17 cellular contexts compared by ENCODE assay signal in genomic region chr15:38758001-38758400, GRCh38.
A peak's percentile ranks its signal among the peaks of the same experiment; 100 is the strongest.
DNase-seq lines count a peak whose midpoint lies in the region; ATAC-seq, FAIRE-seq and TF ChIP-seq lines count a peak whose summit lies in the region.
"Had no signal": no experiment of that assay in that cellular context is flagged by ENCODE, and none has a peak within 500 bp of the region (broad histone marks: within the 10 kb centered on the region; RNA-seq: fewer than 3 reads in every experiment).

No MANE protein-coding gene starts in this region.

- peaks cover 41% of the 10 kb centered on the region for H3K27me3 ChIP-seq in A673 (replicated peaks; ENCODE audit: insufficient read depth, low read depth, low read length, poor library complexity)
- H3K27me3 ChIP-seq: gastroesophageal sphincter, testis had no signal

- no peaks in the 10 kb centered on the region for H3K9me3 Mint-ChIP-seq in activated CD8-positive, alpha-beta T cell treated with anti-CD3 and anti-CD28 coated beads for 36 hours
- H3K9me3 Mint-ChIP-seq: activated T-helper 1 cell treated with anti-CD3 and anti-CD28 coated beads, Interleukin-12 subunit alpha, Interleukin-12 subunit beta, Interleukin-2, Interleukin-4 antibody, amounts not matched to agents 30 ng/mL and 10 ng/mL and 1 ng/mL, durations not matched to agents 14 hours and 24 hours and 36 hours had no signal

- no TSS peak for BruUV-seq in A673 (replicated peaks; lab: Mats Ljungman, UMichigan)

- H3K4me3 Mint-ChIP-seq in activated CD8-positive, alpha-beta T cell treated with anti-CD3 and anti-CD28 coated beads for 36 hours, result no peak overlapping the region
- H3K4me3 Mint-ChIP-seq: activated T-helper 1 cell treated with anti-CD3 and anti-CD28 coated beads, Interleukin-12 subunit alpha, Interleukin-12 subunit beta, Interleukin-2, Interleukin-4 antibody, amounts not matched to agents 30 ng/mL and 10 ng/mL and 1 ng/mL, durations not matched to agents 14 hours and 24 hours and 36 hours; CD14-positive monocyte had no signal

- no peak overlapping the region for H3K27ac Mint-ChIP-seq in activated CD8-positive, alpha-beta T cell treated with anti-CD3 and anti-CD28 coated beads for 36 hours
- H3K27ac Mint-ChIP-seq: activated T-helper 1 cell treated with anti-CD3 and anti-CD28 coated beads, Interleukin-12 subunit alpha, Interleukin-12 subunit beta, Interleukin-2, Interleukin-4 antibody, amounts not matched to agents 30 ng/mL and 10 ng/mL and 1 ng/mL, durations not matched to agents 14 hours and 24 hours and 36 hours; CD14-positive monocyte had no signal

- no peak overlapping the region for H3K27ac ChIP-seq in A673 (ENCODE audit: low read depth, low read length, poor library complexity, severe bottlenecking)
- H3K27ac ChIP-seq: gastroesophageal sphincter, prostate gland, testis had no signal

- H3K36me3 Mint-ChIP-seq in activated CD8-positive, alpha-beta T cell treated with anti-CD3 and anti-CD28 coated beads for 36 hours (ENCODE audit: low read depth), result no peaks in the 10 kb centered on the region
- H3K36me3 Mint-ChIP-seq: CD14-positive monocyte had no signal

- H3K4me1 ChIP-seq in A673 (ENCODE audit: insufficient read depth, low read length, poor library complexity, severe bottlenecking), result no peaks in the 10 kb centered on the region
- H3K4me1 ChIP-seq: gastroesophageal sphincter, prostate gland, testis had no signal

- no peaks in the 10 kb centered on the region for H3K4me1 Mint-ChIP-seq in activated CD8-positive, alpha-beta T cell treated with anti-CD3 and anti-CD28 coated beads for 36 hours (ENCODE audit: low read depth)
- H3K4me1 Mint-ChIP-seq: CD14-positive monocyte had no signal

- no peaks in the 10 kb centered on the region for H3K9me3 ChIP-seq in A673 (ENCODE audit: low read depth, low read length, poor library complexity, severe bottlenecking)
- H3K9me3 ChIP-seq: gastroesophageal sphincter, prostate gland, testis had no signal

- peak; percentile 98 for ATAC-seq in SK-N-SH treated with all-trans-retinoic acid at 6 μM for 48 hours
- ATAC-seq in activated CD8-positive, alpha-beta T cell treated with anti-CD3 and anti-CD28 coated beads for 36 hours, result no peak
- ATAC-seq: gastroesophageal sphincter, HCT116, left ventricle myocardium superior had no signal

- H3K4me3 ChIP-seq in A673 (ENCODE audit: low read depth, low read length, poor library complexity, severe bottlenecking), result no peak overlapping the region
- H3K4me3 ChIP-seq: gastroesophageal sphincter, prostate gland, testis had no signal

- DNase-seq in A673 (ENCODE audit: low spot score) (peak; percentile 3), HCEC 1CT (peak; percentile 23), iris pigment epithelial cell (ENCODE audit: low read depth) (peak; percentile 43), D341Med (ENCODE audit: low spot score) (no peak), GM12891 (ENCODE audit: insufficient read length, low spot score) (no peak), NCI-H1694 treated with DMSO at 0.1 percent for 48 hours (lab: John Stamatoyannopoulos, UW) (no peak)
- no peak for DNase-seq in activated CD8-positive, alpha-beta T cell treated with anti-CD3 and anti-CD28 coated beads for 36 hours
- DNase-seq: activated CD4-positive, alpha-beta T cell treated with anti-CD3 and anti-CD28 coated beads for 1 hour; left ventricle myocardium superior; NCI-H774; testis had no signal

- H3K36me3 ChIP-seq in A673 (ENCODE audit: insufficient read depth, low read length, poor library complexity, severe bottlenecking), result no peaks in the 10 kb centered on the region
- H3K36me3 ChIP-seq: gastroesophageal sphincter, prostate gland had no signal

- TF ChIP-seq POLR2A in GM12891 (IDR thresholded peaks at IDR 0.05; ENCODE audit: low read depth, low read length), result no peak

- intact Hi-C loops in A673 (cut with micrococcal nuclease; ENCODE audit: unreplicated experiment), result no loop called here
- intact Hi-C loops in activated CD8-positive, alpha-beta T cell treated with anti-CD3 and anti-CD28 coated beads for 36 hours (cut with micrococcal nuclease), result no loop called here

- H3K27me3 Mint-ChIP-seq in activated CD8-positive, alpha-beta T cell treated with anti-CD3 and anti-CD28 coated beads for 36 hours, result peaks cover 12% of the 10 kb centered on the region

- POLR2A ChIA-PET in A673 (lab: Charles Lee; ENCODE audit: low non-redundant PET), result interaction anchor here (0.8 kb wide), 1 partner anchor 586 kb away, joined by 3 read pairs; no protein-coding TSS in a partner anchor
- POLR2A ChIA-PET in activated CD8-positive, alpha-beta T cell treated with anti-CD3 and anti-CD28 coated beads for 36 hours (lab: Charles Lee), result interaction anchor here (0.6 to 0.7 kb wide), 2 partner anchors 13 to 817 kb away, joined by 3 read pairs; no protein-coding TSS in a partner anchor

- TF ChIP-seq CTCF in A673 (conservative IDR thresholded peaks at IDR 0.05; ENCODE audit: low read depth, low read length), result no peak
- TF ChIP-seq CTCF in activated CD8-positive, alpha-beta T cell treated with anti-CD3 and anti-CD28 coated beads for 36 hours (IDR thresholded peaks at IDR 0.05), result no peak

- no peak for FAIRE-seq in GM12891 (lab: Jason Lieb, UNC)

- CTCF ChIA-PET in A673 (lab: Charles Lee), result no interaction called here
- CTCF ChIA-PET in activated CD8-positive, alpha-beta T cell treated with anti-CD3 and anti-CD28 coated beads for 36 hours (lab: Charles Lee), result interaction anchor here (1.1 to 1.4 kb wide), 2 partner anchors 50 to 822 kb away, joined by 3 read pairs; partner anchors contain the start of gene THBS1

TF ChIP-seq in SK-N-SH treated with all-trans-retinoic acid at 6 μM for 48 hours, 23 proteins besides CTCF, POLR2A, EP300 and RAD21 (continues in another document):
- TF ChIP-seq GLIS3 (CRISPR knock-in tag; IDR thresholded peaks at IDR 0.05) (no peak), CSDC2 (CRISPR knock-in tag; IDR thresholded peaks at IDR 0.05) (no peak), SNAI2 (CRISPR knock-in tag; IDR thresholded peaks at IDR 0.05) (no peak), ZC3H10 (CRISPR knock-in tag; IDR thresholded peaks at IDR 0.05) (no peak), PPARA (CRISPR knock-in tag; IDR thresholded peaks at IDR 0.05; ENCODE audit: borderline replicate concordance) (no peak), ARNTL (CRISPR knock-in tag; IDR thresholded peaks at IDR 0.05; ENCODE audit: borderline replicate concordance, low read depth) (no peak), OSR1 (CRISPR knock-in tag; IDR thresholded peaks at IDR 0.05) (no peak), ISL1 (CRISPR knock-in tag; IDR thresholded peaks at IDR 0.05) (peak; percentile 80), TCF4 (CRISPR knock-in tag; IDR thresholded peaks at IDR 0.05; ENCODE audit: borderline replicate concordance) (peak; percentile 56; the same call in 1 of the 2 replicates), BACH2 (CRISPR knock-in tag; IDR thresholded peaks at IDR 0.05; ENCODE audit: borderline replicate concordance) (no peak), RARB (CRISPR knock-in tag; IDR thresholded peaks at IDR 0.05) (no peak), ZNF8 (CRISPR knock-in tag; IDR thresholded peaks at IDR 0.05) (no peak), ZNF70 (CRISPR knock-in tag; IDR thresholded peaks at IDR 0.05) (no peak), ESRRG (CRISPR knock-in tag; IDR thresholded peaks at IDR 0.05) (no peak), ZNF565 (CRISPR knock-in tag; conservative IDR thresholded peaks at IDR 0.05; ENCODE audit: low read depth) (no peak)

TF ChIP-seq in GM12891, 5 proteins besides CTCF, POLR2A, EP300 and RAD21:
- no peak for TF ChIP-seq SPI1 (IDR thresholded peaks at IDR 0.05; ENCODE audit: low read depth, low read length)
- TF ChIP-seq PAX5 (IDR thresholded peaks at IDR 0.05; ENCODE audit: insufficient read depth, low read length, severe bottlenecking), result no peak
- TF ChIP-seq POLR2AphosphoS5 (IDR thresholded peaks at IDR 0.05; ENCODE audit: low read depth, low read length), result no peak
- no peak for TF ChIP-seq TAF1 (IDR thresholded peaks at IDR 0.05; ENCODE audit: low read depth, low read length)
- no peak for TF ChIP-seq POU2F2 (IDR thresholded peaks at IDR 0.05; ENCODE audit: low read depth, low read length)
TF ChIP-seq in GM12891: peak in this region for 0.

Comparison
In these comparisons a context has a peak if more than half of its experiments do, and no peak if none do; other contexts are left out.
1. DNase-seq: peak in A673 (single experiment), HCEC 1CT (single experiment) and iris pigment epithelial cell (single experiment); none in D341Med (single experiment), GM12891 (single experiment), activated CD8-positive, alpha-beta T cell treated with anti-CD3 and anti-CD28 coated beads for 36 hours (single experiment) and NCI-H1694 treated with DMSO at 0.1 percent for 48 hours (single experiment).